Comparison of ENCODE assay signal across 15 cellular contexts in genomic region chr1:93471911-93472310, GRCh38. TPM values are rescaled to one million over a fixed set of nuclear protein-coding genes. Genes with fewer than 3 reads are reported as not detected.
DNase-seq lines count a peak whose midpoint lies in the region; ATAC-seq, FAIRE-seq and TF ChIP-seq lines count a peak whose summit lies in the region.
"Had no signal": no experiment of that assay in that cellular context is flagged by ENCODE, and none has a peak within 500 bp of the region (broad histone marks: within the 10 kb centered on the region; RNA-seq: fewer than 3 reads in every experiment).

No MANE protein-coding gene starts in this region.

- H3K27ac ChIP-seq in right lobe of liver (no peak overlapping the region), HepG2 (ENCODE audit: extremely low read length, insufficient read depth, low read length) (no peak overlapping the region)
- H3K27ac ChIP-seq: BLaER1 treated with 17β-estradiol and CSF1 and Interleukin-3, amounts not matched to agents 10 nM and 100 nM had no signal

- H3K27me3 Mint-ChIP-seq in activated CD4-positive, alpha-beta T cell treated with anti-CD3 and anti-CD28 coated beads, Interleukin-2, amount 10 ng/mL, durations not matched to agents 7 days and 5 days = peaks cover 2% of the 10 kb centered on the region

- H4K20me1 ChIP-seq in HepG2 (ENCODE audit: insufficient read depth, low read length) = peaks cover 23% of the 10 kb centered on the region

- in situ Hi-C loops in HepG2 (cut with HindIII; ENCODE audit: extremely low pct_ligation_motif_present, low pct_unique_long_range_greater_than_20kb) = no loop called here

- H3K9me3 ChIP-seq in right lobe of liver (no peaks in the 10 kb centered on the region), HepG2 (ENCODE audit: low read length) (no peaks in the 10 kb centered on the region)

- POLR2A ChIA-PET in HepG2 (lab: Yijun Ruan, JAX) = no interaction called here
- POLR2A ChIA-PET in activated CD4-positive, alpha-beta T cell treated with anti-CD3 and anti-CD28 coated beads, Interleukin-2, amount 10 ng/mL, durations not matched to agents 7 days and 5 days (lab: Charles Lee) = no interaction called here

- H3K27ac Mint-ChIP-seq in activated CD4-positive, alpha-beta T cell treated with anti-CD3 and anti-CD28 coated beads, Interleukin-2, amount 10 ng/mL, durations not matched to agents 7 days and 5 days = no peak overlapping the region

- no peak for DNase-seq in right lobe of liver
- no peak for DNase-seq in HepG2 (ENCODE audit: low spot score)
- peak; percentile 90 for DNase-seq in amniotic epithelial cell (ENCODE audit: low read depth)
- DNase-seq in hepatic stellate cell (ENCODE audit: low spot score) = peak; percentile 20
- no peak for DNase-seq in GF-D8 (lab: John Stamatoyannopoulos, UW)
- no peak for DNase-seq in C1 segment of cervical spinal cord (lab: John Stamatoyannopoulos, UW)
- no peak for DNase-seq in activated CD4-positive, alpha-beta T cell treated with anti-CD3 and anti-CD28 coated beads, Interleukin-2, amount 10 ng/mL, durations not matched to agents 7 days and 5 days
- DNase-seq in NCI-H1436 (lab: John Stamatoyannopoulos, UW) = no peak
- DNase-seq: activated gamma-delta T cell, cortex of kidney, MM.1S, NCI-H510A had no signal

- no peaks in the 10 kb centered on the region for H3K36me3 Mint-ChIP-seq in activated CD4-positive, alpha-beta T cell treated with anti-CD3 and anti-CD28 coated beads, Interleukin-2, amount 10 ng/mL, durations not matched to agents 7 days and 5 days (ENCODE audit: low read depth)

- 17% methylated on average over 1 of the region's 1 CpG for WGBS in right lobe of liver (ENCODE audit: insufficient coverage, low coverage, low lambda C conversion rate, missing lambda C conversion rate)
- WGBS in HepG2 (ENCODE audit: low lambda C conversion rate) = 94% methylated on average over 1 of the region's 1 CpG

- H3K4me3 ChIP-seq in right lobe of liver (no peak overlapping the region), HepG2 (replicated peaks in 1 of 3; ENCODE audit: insufficient read depth in 1 of 3, low read depth in 2 of 3, low read length in 3 of 3) (no peak overlapping the region)
- H3K4me3 ChIP-seq: BLaER1 treated with 17β-estradiol and CSF1 and Interleukin-3, amounts not matched to agents 10 nM and 100 nM had no signal

- no peak for TF ChIP-seq RAD21 in HepG2 (CRISPR knock-in tag; IDR thresholded peaks at IDR 0.05)

- no TSS peak for BruUV-seq in HepG2 (replicated peaks; lab: Mats Ljungman, UMichigan)

- H3K4me1 ChIP-seq in right lobe of liver (peaks cover 0 to 6% (median 0%) of the 10 kb centered on the region in 4 donors), HepG2 (ENCODE audit: insufficient read depth, low read length) (0 out of 2 replicates have a peak, but pooled peaks cover 8% of the 10 kb centered on the region)

- H3K9ac ChIP-seq in HepG2 (ENCODE audit: insufficient read depth, low read depth, low read length) = no peak overlapping the region
- H3K9ac ChIP-seq: BLaER1 treated with 17β-estradiol and CSF1 and Interleukin-3, amounts not matched to agents 10 nM and 100 nM had no signal

- H2AFZ ChIP-seq in HepG2 (ENCODE audit: low read length) = no peak overlapping the region

- H3K4me3 Mint-ChIP-seq in activated CD4-positive, alpha-beta T cell treated with anti-CD3 and anti-CD28 coated beads, Interleukin-2, amount 10 ng/mL, durations not matched to agents 7 days and 5 days = no peak overlapping the region

- TF ChIP-seq POLR2A in right lobe of liver (IDR thresholded peaks at IDR 0.05) (no peak), HepG2 (IDR thresholded peaks at IDR 0.05; ENCODE audit: insufficient read depth in 1 of 2, low read depth in 2 of 2, low read length in 2 of 2) (no peak)

- no peak overlapping the region for H3K4me2 ChIP-seq in HepG2 (ENCODE audit: low read depth, low read length)
- H3K4me2 ChIP-seq: BLaER1 treated with 17β-estradiol and CSF1 and Interleukin-3, amounts not matched to agents 10 nM and 100 nM had no signal

- no peaks in the 10 kb centered on the region for H3K9me3 Mint-ChIP-seq in activated CD4-positive, alpha-beta T cell treated with anti-CD3 and anti-CD28 coated beads, Interleukin-2, amount 10 ng/mL, durations not matched to agents 7 days and 5 days

- H3K79me2 ChIP-seq in HepG2 (ENCODE audit: insufficient read depth, low read length) = peaks cover 89% of the 10 kb centered on the region

- no peak for TF ChIP-seq CTCF in right lobe of liver (IDR thresholded peaks at IDR 0.05)
- no peak for TF ChIP-seq CTCF in HepG2 (CRISPR knock-in tag; IDR thresholded peaks at IDR 0.05)

- H3K36me3 ChIP-seq in right lobe of liver = no peaks in the 10 kb centered on the region
- no peaks in the 10 kb centered on the region for H3K36me3 ChIP-seq in HepG2 (replicated peaks in 1 of 2; ENCODE audit: control insufficient read depth in 1 of 2, insufficient read depth in 2 of 2, low read length in 2 of 2)

- H3K4me1 Mint-ChIP-seq in activated CD4-positive, alpha-beta T cell treated with anti-CD3 and anti-CD28 coated beads, Interleukin-2, amount 10 ng/mL, durations not matched to agents 7 days and 5 days = no peaks in the 10 kb centered on the region

- intact Hi-C loops in right lobe of liver (cut with DNase I) = no loop called here
- intact Hi-C loops in HepG2 (cut with micrococcal nuclease; ENCODE audit: unreplicated experiment) = no loop called here

- no peaks in the 10 kb centered on the region for H3K27me3 ChIP-seq in right lobe of liver
- H3K27me3 ChIP-seq in HepG2 (ENCODE audit: control insufficient read depth in 1 of 2, insufficient read depth in 2 of 2, low read length in 2 of 2) = no peaks in the 10 kb centered on the region; a peak in 1 of 5 replicates
- H3K27me3 ChIP-seq: BLaER1 treated with 17β-estradiol and CSF1 and Interleukin-3, amounts not matched to agents 10 nM and 100 nM had no signal

- no peak for FAIRE-seq in HepG2 (lab: Jason Lieb, UNC)
- FAIRE-seq: GM19239 had no signal

- TF ChIP-seq EP300 in HepG2 (IDR thresholded peaks at IDR 0.05; ENCODE audit: low read depth in 2 of 2, low read length in 2 of 2) (no peak), HepG2 (CRISPR knock-in tag; IDR thresholded peaks at IDR 0.05; ENCODE audit: borderline replicate concordance) (no peak)

- ATAC-seq in right lobe of liver = peak; percentile 73 to 89 (median 84)
- ATAC-seq in HepG2 = no peak
- ATAC-seq: activated CD4-positive, CD25-positive, alpha-beta regulatory T cell treated with anti-CD3 and anti-CD28 coated beads, Interleukin-2, amount 50 U/mL, for 24 hours had no signal

- CTCF ChIA-PET in HepG2 (lab: Yijun Ruan, JAX; ENCODE audit: low intra/inter-chr PET ratio, low total read pairs) = no interaction called here
- CTCF ChIA-PET in activated CD4-positive, alpha-beta T cell treated with anti-CD3 and anti-CD28 coated beads, Interleukin-2, amount 10 ng/mL, durations not matched to agents 7 days and 5 days (lab: Charles Lee) = no interaction called here

TF ChIP-seq in HepG2, 621 proteins besides CTCF, POLR2A, EP300 and RAD21 (continues in another document):
- TF ChIP-seq ZBTB4 (CRISPR knock-in tag; IDR thresholded peaks at IDR 0.05; ENCODE audit: borderline replicate concordance) = no peak

RNA-seq across cellular contexts. Expression of gene FNBP1L, which starts 24.0 kb away (rescaled TPM):
- total RNA-seq in right lobe of liver (10 to 100 TPM in 4 of 6 experiments, 1 to 10 TPM in 2; 9.0 to 15.6 (median 12.1) TPM), HepG2 (2016; rRNA removed; fragmentation: Illumina TruSeq; extraction: Trizol) (27.1 and 41.3 TPM in 2 replicates)
- 2.3 and 3.3 TPM in 2 replicates for total RNA-seq in HepG2 (2016; cell fraction: cytosol; rRNA removed; fragmentation: Illumina TruSeq; extraction: Trizol; ENCODE audit: low read depth)
- total RNA-seq in HepG2 (2016; cell fraction: insoluble cytoplasmic fraction; rRNA removed; fragmentation: Illumina TruSeq; extraction: Trizol) = 27.1 and 40.1 TPM in 2 replicates
- 10.8 and 11.9 TPM in 2 replicates for total RNA-seq in HepG2 (2016; cell fraction: membrane; rRNA removed; fragmentation: Illumina TruSeq; extraction: Trizol)
- total RNA-seq in HepG2 (2016; cell fraction: nucleus; rRNA removed; fragmentation: Illumina TruSeq; extraction: Trizol) = 28.0 and 31.5 TPM in 2 replicates
- polyA plus RNA-seq in HepG2 (2011; rRNA removed) = 21.6 and 24.1 TPM in 2 replicates
- polyA plus RNA-seq in HepG2 (2011; cell fraction: cytosol; rRNA removed) = 10.5 and 18.1 TPM in 2 replicates
- polyA plus RNA-seq in HepG2 (2011; cell fraction: nucleus; rRNA removed) = 12.7 and 16.6 TPM in 2 replicates
- 28.0 and 34.5 TPM in 2 replicates for polyA plus RNA-seq in HepG2 (2012)
- polyA plus RNA-seq in HepG2 (2016; cell fraction: cytosol; fragmentation: Illumina TruSeq; extraction: Trizol; ENCODE audit: low read depth) = 1.2 and 1.5 TPM in 2 replicates
- polyA plus RNA-seq in HepG2 (2016; cell fraction: insoluble cytoplasmic fraction; fragmentation: Illumina TruSeq; extraction: Trizol; ENCODE audit: low read depth) = 31.4 and 32.8 TPM in 2 replicates
- 5.1 and 5.4 TPM in 2 replicates for polyA plus RNA-seq in HepG2 (2016; cell fraction: membrane; fragmentation: Illumina TruSeq; extraction: Trizol; ENCODE audit: low read depth)
- 22.9 and 23.6 TPM in 2 replicates for polyA plus RNA-seq in HepG2 (2016; cell fraction: nucleus; fragmentation: Illumina TruSeq; extraction: Trizol; ENCODE audit: insufficient read depth, low read depth)
- polyA minus RNA-seq in HepG2 (2011; rRNA and poly(A)+ RNA removed; ENCODE audit: low replicate concordance) = 8.9 and 25.8 TPM in 2 replicates
- polyA minus RNA-seq in HepG2 (2011; cell fraction: cytosol; rRNA and poly(A)+ RNA removed) = 21.8 and 28.5 TPM in 2 replicates
- 101 and 102 TPM in 2 replicates for polyA minus RNA-seq in HepG2 (2011; cell fraction: nucleus; rRNA and poly(A)+ RNA removed)
- under 1 TPM; 0.40 to 0.58 TPM for total RNA-seq in activated CD4-positive, alpha-beta T cell treated with anti-CD3 and anti-CD28 coated beads, Interleukin-2, amount 10 ng/mL, durations not matched to agents 7 days and 5 days

Comparison
In these comparisons a context has a peak if more than half of its experiments do, and no peak if none do; other contexts are left out.
1. DNase-seq: peak in amniotic epithelial cell (single experiment) and hepatic stellate cell (single experiment); none in right lobe of liver (0 of 3), HepG2 (single experiment), GF-D8 (single experiment), C1 segment of cervical spinal cord (0 of 14), activated CD4-positive, alpha-beta T cell treated with anti-CD3 and anti-CD28 coated beads, Interleukin-2, amount 10 ng/mL, durations not matched to agents 7 days and 5 days (single experiment) and NCI-H1436 (single experiment).